In genomic region chr12:54762390-54762789, GRCh38 we compare ENCODE assay signal across 1 cellular context.
TF ChIP-seq lines count a peak whose summit lies in the region.

No MANE protein-coding gene starts in this region.

TF ChIP-seq in GM23338, 12 proteins besides CTCF, POLR2A, EP300 and RAD21 (continued from another document):
- TF ChIP-seq ZNF462 (CRISPR knock-in tag; IDR thresholded peaks at IDR 0.05) (no peak), ZNF331 (CRISPR knock-in tag; IDR thresholded peaks at IDR 0.05; ENCODE audit: low read depth) (no peak), EZH2 (IDR thresholded peaks at IDR 0.05; ENCODE audit: low read depth, unreplicated experiment) (no peak), ETS1 (IDR thresholded peaks at IDR 0.05) (no peak), REST (IDR thresholded peaks at IDR 0.05; ENCODE audit: unreplicated experiment) (no peak), ZNF114 (CRISPR knock-in tag; IDR thresholded peaks at IDR 0.05) (no peak), STAT1 (IDR thresholded peaks at IDR 0.05; ENCODE audit: unreplicated experiment) (no peak), NANOG (IDR thresholded peaks at IDR 0.05; ENCODE audit: borderline replicate concordance) (no peak), JUNB (IDR thresholded peaks at IDR 0.05; ENCODE audit: unreplicated experiment) (no peak)
